Comparison of ENCODE assay signal across 19 cellular contexts in the genomic region with DNA sequence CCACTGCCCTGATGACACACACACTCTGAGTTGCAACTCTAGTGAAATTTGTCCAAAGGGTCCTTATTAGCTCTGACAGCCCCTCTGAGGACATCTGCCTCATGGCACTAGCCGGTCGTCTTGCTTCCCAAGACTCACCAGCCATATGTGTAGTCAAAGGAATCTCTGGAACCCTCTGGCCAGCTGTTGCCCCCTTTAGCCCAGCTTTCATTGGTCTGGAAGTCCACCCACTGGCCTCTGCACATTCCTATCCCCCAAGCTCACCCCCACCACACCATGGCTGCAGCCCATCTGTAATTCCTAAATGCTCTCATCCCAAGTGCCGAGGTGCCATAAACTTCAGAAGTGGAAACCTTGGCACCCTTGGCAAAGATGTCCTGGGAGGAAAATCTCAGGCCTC. TPM values are rescaled to one million over a fixed set of nuclear protein-coding genes. Genes with fewer than 3 reads are reported as not detected.
"Had no signal": no experiment of that assay in that cellular context is flagged by ENCODE, and none has a peak within 500 bp of the region (broad histone marks: within the 10 kb centered on the region; RNA-seq: fewer than 3 reads in every experiment).

No MANE protein-coding gene starts in this region.

- H3K4me3 ChIP-seq: esophagus squamous epithelium, gastroesophageal sphincter, hepatocyte, psoas muscle, right lobe of liver, uterus had no signal

- H3K27ac ChIP-seq: esophagus squamous epithelium, gastroesophageal sphincter, hepatocyte, parathyroid adenoma, psoas muscle, right lobe of liver, uterus had no signal

- H3K27me3 ChIP-seq: right lobe of liver, uterus had no signal

- H3K9me3 Mint-ChIP-seq: dendritic cell treated with granulocyte-macrophage colony-stimulating factor and Interleukin-4, amounts not matched to agents 40 ng/mL and 50 ng/mL, for 4 days; effector memory CD8-positive, alpha-beta T cell; naive thymus-derived CD8-positive, alpha-beta T cell had no signal

- H3K36me3 ChIP-seq: esophagus squamous epithelium, gastroesophageal sphincter, right lobe of liver, uterus had no signal

- H3K79me2 ChIP-seq: hepatocyte, parathyroid adenoma had no signal

- H3K4me3 Mint-ChIP-seq: dendritic cell treated with granulocyte-macrophage colony-stimulating factor and Interleukin-4, amounts not matched to agents 40 ng/mL and 50 ng/mL, for 4 days; effector memory CD8-positive, alpha-beta T cell had no signal

- DNase-seq: cerebellar nuclear complex; effector memory CD8-positive, alpha-beta T cell; esophagus squamous epithelium; kidney; naive thymus-derived CD8-positive, alpha-beta T cell; psoas muscle; right lobe of liver; stimulated activated CD4-positive, alpha-beta T cell treated with anti-CD3 and anti-CD28 coated beads, Interleukin-2, amount 100 ng/mL, for 24 hours; stimulated activated naive CD4-positive, alpha-beta T cell treated with Interleukin-2 at 50 U/mL for 16 hours; trophoblast cell; uterus had no signal

- H3K4me1 ChIP-seq: psoas muscle, right lobe of liver, uterus had no signal

- H3K27ac Mint-ChIP-seq: dendritic cell treated with granulocyte-macrophage colony-stimulating factor and Interleukin-4, amounts not matched to agents 40 ng/mL and 50 ng/mL, for 4 days; effector memory CD8-positive, alpha-beta T cell had no signal

- H3K9me3 ChIP-seq: esophagus squamous epithelium, gastroesophageal sphincter, psoas muscle, right lobe of liver, uterus had no signal

- H2AFZ ChIP-seq: hepatocyte, parathyroid adenoma had no signal

- ATAC-seq: effector memory CD8-positive, alpha-beta T cell; gastroesophageal sphincter; naive thymus-derived CD8-positive, alpha-beta T cell; psoas muscle had no signal

- H3K9ac ChIP-seq: parathyroid adenoma had no signal

RNA-seq across cellular contexts. Expression of gene SYT7, which starts 24.3 kb away (rescaled TPM):
- total RNA-seq: naive thymus-derived CD8-positive, alpha-beta T cell had no signal

RNA-seq across cellular contexts. Expression of gene LRRC10B, which starts 48.1 kb away (rescaled TPM):
- total RNA-seq: epithelial cell of proximal tubule; lung microvascular endothelial cell; mononuclear cell; naive thymus-derived CD8-positive, alpha-beta T cell; right lobe of liver; skeletal muscle tissue had no signal
- polyA plus RNA-seq: naive thymus-derived CD8-positive, alpha-beta T cell had no signal
